Comparison of ENCODE assay signal across 26 cellular contexts in genomic region chrX:97895751-97896150, GRCh38.
DNase-seq lines count a peak whose midpoint lies in the region; ATAC-seq and TF ChIP-seq lines count a peak whose summit lies in the region.
"Had no signal": no experiment of that assay in that cellular context is flagged by ENCODE, and none has a peak within 500 bp of the region (broad histone marks: within the 10 kb centered on the region; RNA-seq: fewer than 3 reads in every experiment).

No MANE protein-coding gene starts in this region.

- H3K4me1 ChIP-seq in IMR-90 (ENCODE audit: control insufficient read depth, insufficient read depth, low read length): no peaks in the 10 kb centered on the region
- H3K4me1 ChIP-seq: parathyroid adenoma, Peyer's patch, right atrium auricular region had no signal

- no peak for TF ChIP-seq CTCF in AG09309 (IDR thresholded peaks at IDR 0.05; ENCODE audit: control insufficient read depth, insufficient read depth, low read depth, low read length, missing control alignments)
- no peak for TF ChIP-seq CTCF in IMR-90 (conservative IDR thresholded peaks at IDR 0.05; ENCODE audit: low read depth, low read length)
- no peak for TF ChIP-seq CTCF in chondrocyte (IDR thresholded peaks at IDR 0.05)

- no peak overlapping the region for H4K91ac ChIP-seq in IMR-90 (ENCODE audit: insufficient read depth, low read depth, low read length)

- WGBS in IMR-90 (ENCODE audit: extremely low coverage in 2 of 2, insufficient read length in 1 of 2), 2 experiments: no CpG with 5 or more reads among the region's 1 CpG

- peaks cover 6% of the 10 kb centered on the region for H3K4me1 Mint-ChIP-seq in chondrocyte (ENCODE audit: low read depth)
- H3K4me1 Mint-ChIP-seq: activated naive CD4-positive, alpha-beta T cell treated with anti-CD3 and anti-CD28 coated beads, Interleukin-2, amount 10 ng/mL, durations not matched to agents 7 days and 5 days; CD14-positive monocyte had no signal

- H3K9ac ChIP-seq in IMR-90 (ENCODE audit: low read depth, low read length): no peak overlapping the region
- H3K9ac ChIP-seq: parathyroid adenoma had no signal

- no peaks in the 10 kb centered on the region for H3K36me3 Mint-ChIP-seq in chondrocyte (ENCODE audit: low read depth)
- H3K36me3 Mint-ChIP-seq: activated CD4-positive, alpha-beta memory T cell treated with anti-CD3 and anti-CD28 coated beads for 36 hours; activated naive CD4-positive, alpha-beta T cell treated with anti-CD3 and anti-CD28 coated beads, Interleukin-2, amount 10 ng/mL, durations not matched to agents 7 days and 5 days; CD14-positive monocyte; type B pancreatic cell had no signal

- H3K9me1 ChIP-seq in IMR-90 (ENCODE audit: insufficient read depth, low read length): no peaks in the 10 kb centered on the region

- peak; percentile 2 for DNase-seq in AG09309 (ENCODE audit: low read depth)
- DNase-seq in IMR-90: peak; percentile 32
- no peak for DNase-seq in chondrocyte (ENCODE audit: low spot score)
- peak; percentile 1 for DNase-seq in iris pigment epithelial cell (ENCODE audit: low read depth)
- DNase-seq in H7: no peak
- DNase-seq in NCI-H526 treated with DMSO at 0.1 percent for 48 hours (lab: John Stamatoyannopoulos, UW): no peak
- no peak for DNase-seq in G401 (ENCODE audit: low spot score)
- DNase-seq: activated CD4-positive, alpha-beta memory T cell treated with anti-CD3 and anti-CD28 coated beads for 36 hours; activated CD4-positive, CD25-positive, alpha-beta regulatory T cell treated with anti-CD3 and anti-CD28 coated beads, Interleukin-2, amount 50 U/mL, for 72 hours; activated CD8-positive, alpha-beta memory T cell treated with anti-CD3 and anti-CD28 coated beads, Interleukin-2, amount 50 U/mL, for 48 hours; activated naive CD4-positive, alpha-beta T cell treated with anti-CD3 and anti-CD28 coated beads, Interleukin-2, amount 10 ng/mL, durations not matched to agents 7 days and 5 days; aorta; central memory CD4-positive, alpha-beta T cell; mammary epithelial cell; NCI-H1105; NCI-H1930; NCI-H524 treated with DMSO at 0.1 percent for 48 hours; NK-92 treated with Interleukin-12 subunit alpha and Interleukin-12 subunit beta, amount 100 ng/mL, for 24 hours; Peyer's patch; stimulated activated CD4-positive, alpha-beta T cell treated with anti-CD3 and anti-CD28 coated beads, Interleukin-4, amount 100 ng/mL, for 1 hour had no signal

- BruUV-seq in IMR-90 (replicated peaks; lab: Mats Ljungman, UMichigan): no TSS peak

- H3K4ac ChIP-seq in IMR-90 (ENCODE audit: low read depth, low read length): no peak overlapping the region

- in situ Hi-C loops in IMR-90 (cut with MboI; ENCODE audit: low sequenced_read_pairs): no loop called here
- in situ Hi-C loops in G401 (cut with HindIII; ENCODE audit: low sequenced_read_pairs): no loop called here

- intact Hi-C loops in IMR-90 (cut with micrococcal nuclease): no loop called here

- H2AK5ac ChIP-seq in IMR-90 (ENCODE audit: low read depth, low read length): no peak overlapping the region

- POLR2A ChIA-PET in IMR-90 (lab: Charles Lee; ENCODE audit: unreplicated experiment): no interaction called here

- H2BK120ac ChIP-seq in IMR-90 (ENCODE audit: low read depth, low read length): no peak overlapping the region

- no peak overlapping the region for H3K4me2 ChIP-seq in IMR-90 (ENCODE audit: low read depth, low read length)

- H3K4me3 ChIP-seq in AG09309 (ENCODE audit: control insufficient read depth, low read depth, low read length) (no peak overlapping the region), IMR-90 (ENCODE audit: insufficient read depth, low read depth, low read length) (no peak overlapping the region), H7 (ENCODE audit: insufficient read depth, low read depth, low read length) (no peak overlapping the region)
- H3K4me3 ChIP-seq: Peyer's patch, right atrium auricular region had no signal

- no peak overlapping the region for H3K18ac ChIP-seq in IMR-90 (ENCODE audit: low read depth, low read length)

- peak overlapping the region; percentile 30 for H3K27ac Mint-ChIP-seq in chondrocyte (ENCODE audit: unreplicated experiment)
- H3K27ac Mint-ChIP-seq: activated CD4-positive, alpha-beta memory T cell treated with anti-CD3 and anti-CD28 coated beads for 36 hours; activated naive CD4-positive, alpha-beta T cell treated with anti-CD3 and anti-CD28 coated beads, Interleukin-2, amount 10 ng/mL, durations not matched to agents 7 days and 5 days; CD14-positive monocyte; type B pancreatic cell had no signal

- H3K27me3 Mint-ChIP-seq in chondrocyte (ENCODE audit: low read depth): no peaks in the 10 kb centered on the region
- H3K27me3 Mint-ChIP-seq: activated CD4-positive, alpha-beta memory T cell treated with anti-CD3 and anti-CD28 coated beads for 36 hours; activated naive CD4-positive, alpha-beta T cell treated with anti-CD3 and anti-CD28 coated beads, Interleukin-2, amount 10 ng/mL, durations not matched to agents 7 days and 5 days; type B pancreatic cell had no signal

- no peak overlapping the region for H3K14ac ChIP-seq in IMR-90 (replicated peaks; ENCODE audit: low read depth, low read length)

- no peaks in the 10 kb centered on the region for H4K20me1 ChIP-seq in IMR-90 (ENCODE audit: insufficient read depth, low read length)

- H3K56ac ChIP-seq in IMR-90 (ENCODE audit: extremely low read depth, insufficient read depth, low read length): no peak overlapping the region

- ATAC-seq in IMR-90 (ENCODE audit: low read depth) (no peak; the same call in 1 of the 2 replicates), HG03097 (IDR thresholded peaks at IDR 0.05; ENCODE audit: low FRiP score, unreplicated experiment) (no peak)

- H3K36me3 ChIP-seq in IMR-90 (ENCODE audit: control insufficient read depth, insufficient read depth, low read length) (no peaks in the 10 kb centered on the region), H7 (replicated peaks; ENCODE audit: control insufficient read depth, insufficient read depth, low read length) (no peaks in the 10 kb centered on the region)
- H3K36me3 ChIP-seq: Peyer's patch, right atrium auricular region had no signal

- H2BK20ac ChIP-seq in IMR-90 (ENCODE audit: low read depth, low read length): no peak overlapping the region

- H2AFZ ChIP-seq in IMR-90 (replicated peaks; ENCODE audit: low read length, poor library complexity): no peak overlapping the region
- H2AFZ ChIP-seq: parathyroid adenoma had no signal

- dilution Hi-C loops in IMR-90 (cut with HindIII; ENCODE audit: low sequenced_read_pairs, unreplicated experiment): no loop called here

- TF ChIP-seq RAD21 in IMR-90 (IDR thresholded peaks at IDR 0.05; ENCODE audit: low read length): no peak

- no peak overlapping the region for H2BK15ac ChIP-seq in IMR-90 (ENCODE audit: low read depth, low read length)

- no peak overlapping the region for H4K5ac ChIP-seq in IMR-90 (ENCODE audit: low read depth, low read length)

- H3K27me3 ChIP-seq in IMR-90 (ENCODE audit: control insufficient read depth, insufficient read depth, low read length) (no peaks in the 10 kb centered on the region), H7 (ENCODE audit: control insufficient read depth, insufficient read depth, low read length) (no peaks in the 10 kb centered on the region)
- H3K27me3 ChIP-seq: Peyer's patch, right atrium auricular region had no signal

- CTCF ChIA-PET in IMR-90 (lab: Yijun Ruan, JAX): no interaction called here

- no peaks in the 10 kb centered on the region for H3K9me3 ChIP-seq in IMR-90 (ENCODE audit: control insufficient read depth, insufficient read depth, low read length)
- H3K9me3 ChIP-seq: Peyer's patch had no signal

- no peak for TF ChIP-seq POLR2A in IMR-90 (IDR thresholded peaks at IDR 0.05; ENCODE audit: low read depth, low read length)

- H3K23ac ChIP-seq in IMR-90 (ENCODE audit: low read depth, low read length): no peak overlapping the region

- H2AK9ac ChIP-seq in IMR-90 (replicated peaks; ENCODE audit: low read depth, low read length, poor library complexity): no peak overlapping the region

- H3K9me3 Mint-ChIP-seq in chondrocyte (ENCODE audit: low read depth): peaks cover 16% of the 10 kb centered on the region

- H2BK5ac ChIP-seq in IMR-90 (ENCODE audit: low read depth, low read length, poor library complexity, severe bottlenecking): no peak overlapping the region

- H3K4me3 Mint-ChIP-seq in chondrocyte (ENCODE audit: unreplicated experiment): no peak overlapping the region
- H3K4me3 Mint-ChIP-seq: activated CD4-positive, alpha-beta memory T cell treated with anti-CD3 and anti-CD28 coated beads for 36 hours; activated naive CD4-positive, alpha-beta T cell treated with anti-CD3 and anti-CD28 coated beads, Interleukin-2, amount 10 ng/mL, durations not matched to agents 7 days and 5 days; CD14-positive monocyte; neural crest cell; type B pancreatic cell had no signal

- no peak overlapping the region for H4K8ac ChIP-seq in IMR-90 (ENCODE audit: low read depth in 2 of 2, low read length in 2 of 2)

- H3K27ac ChIP-seq in IMR-90 (ENCODE audit: insufficient read depth, low read length): no peak overlapping the region
- H3K27ac ChIP-seq: parathyroid adenoma, Peyer's patch, right atrium auricular region had no signal

- H3K79me1 ChIP-seq in IMR-90 (ENCODE audit: low read depth in 1 of 2, low read length in 2 of 2): no peaks in the 10 kb centered on the region

TF ChIP-seq in IMR-90, 13 proteins besides CTCF, POLR2A, EP300 and RAD21 (continues in another document):
- TF ChIP-seq MAFK (IDR thresholded peaks at IDR 0.05; ENCODE audit: low read depth, low read length): no peak
- no peak for TF ChIP-seq BHLHE40 (IDR thresholded peaks at IDR 0.05; ENCODE audit: low read depth, low read length)
- TF ChIP-seq CEBPB (IDR thresholded peaks at IDR 0.05; ENCODE audit: low read depth, low read length): no peak
- TF ChIP-seq CHD1 (IDR thresholded peaks at IDR 0.05; ENCODE audit: low read depth, low read length): no peak
- TF ChIP-seq ELK1 (IDR thresholded peaks at IDR 0.05; ENCODE audit: borderline replicate concordance, low read depth, low read length): no peak
- no peak for TF ChIP-seq SMC3 (IDR thresholded peaks at IDR 0.05; ENCODE audit: low read depth, low read length)
- no peak for TF ChIP-seq MXI1 (IDR thresholded peaks at IDR 0.05; ENCODE audit: borderline replicate concordance, low read depth, low read length)
- no peak for TF ChIP-seq FOS (IDR thresholded peaks at IDR 0.05; ENCODE audit: low read depth, low read length)
- no peak for TF ChIP-seq RCOR1 (IDR thresholded peaks at IDR 0.05; ENCODE audit: insufficient replicate concordance, low read length)

Comparison
In these comparisons a context has a peak if more than half of its experiments do, and no peak if none do; other contexts are left out.
1. DNase-seq: peak in AG09309 (single experiment), IMR-90 (single experiment) and iris pigment epithelial cell (single experiment); none in chondrocyte (single experiment), H7 (single experiment), NCI-H526 treated with DMSO at 0.1 percent for 48 hours (single experiment) and G401 (single experiment).